ENCODE assay signal across 19 cellular contexts in genomic region chr6:137638926-137639706, GRCh38.
A peak's percentile ranks its signal among the peaks of the same experiment; 100 is the strongest.
DNase-seq lines count a peak whose midpoint lies in the region; ATAC-seq, FAIRE-seq and TF ChIP-seq lines count a peak whose summit lies in the region.
"Had no signal": no experiment of that assay in that cellular context is flagged by ENCODE, and none has a peak within 500 bp of the region (broad histone marks: within the 10 kb centered on the region; RNA-seq: fewer than 3 reads in every experiment).

No MANE protein-coding gene starts in this region.

- H3K4me3 Mint-ChIP-seq in activated T-cell treated with anti-CD3 and anti-CD28 coated beads, Interleukin-2, amount 50 U/mL, for 72 hours, result peak overlapping the region; percentile 31 to 67
- H3K4me3 Mint-ChIP-seq in astrocyte (ENCODE audit: unreplicated experiment) (no peak overlapping the region), H9 (no peak overlapping the region)
- H3K4me3 Mint-ChIP-seq: endodermal cell had no signal

- no peak overlapping the region for H2BK12ac ChIP-seq in H9 (ENCODE audit: insufficient read length, low read depth, low read length)

- H3K79me1 ChIP-seq in H9 (ENCODE audit: insufficient read depth, low read depth, low read length, poor library complexity, severe bottlenecking), result no peaks in the 10 kb centered on the region

- H3K9me3 Mint-ChIP-seq in activated T-cell treated with anti-CD3 and anti-CD28 coated beads, Interleukin-2, amount 50 U/mL, for 72 hours, result no peaks in the 10 kb centered on the region
- H3K9me3 Mint-ChIP-seq in astrocyte (ENCODE audit: unreplicated experiment), result no peaks in the 10 kb centered on the region
- H3K9me3 Mint-ChIP-seq in H9, result no peaks in the 10 kb centered on the region
- H3K9me3 Mint-ChIP-seq: endodermal cell had no signal

- no peak overlapping the region for H3T11ph ChIP-seq in H9 (ENCODE audit: low read length)

- H3K23ac ChIP-seq in H9 (ENCODE audit: insufficient read length, low read depth, low read length), result no peak overlapping the region

- no peaks in the 10 kb centered on the region for H3K23me2 ChIP-seq in H9 (ENCODE audit: insufficient read length, low read depth, low read length, poor library complexity, severe bottlenecking)

- H2BK15ac ChIP-seq in H9 (ENCODE audit: low read depth, low read length), result no peak overlapping the region

- intact Hi-C loops in dorsolateral prefrontal cortex (cut with DNase I), result no loop called here

- no peak for DNase-seq in activated T-cell treated with anti-CD3 and anti-CD28 coated beads, Interleukin-2, amount 50 U/mL, for 72 hours
- no peak for DNase-seq in activated T-cell treated with anti-CD3 and anti-CD28 coated beads for 4 hours
- DNase-seq in LHCN-M2 (ENCODE audit: low read depth), result peak; percentile 10
- DNase-seq in astrocyte (ENCODE audit: low read depth), result peak; percentile 51
- no peak for DNase-seq in dorsolateral prefrontal cortex
- no peak for DNase-seq in NCI-H526 treated with DMSO at 0.1 percent for 48 hours (lab: John Stamatoyannopoulos, UW)
- DNase-seq in H9, result no peak
- DNase-seq: activated naive CD4-positive, alpha-beta T cell; endodermal cell; gastrocnemius medialis; GM23248; NCI-H1436; NCI-H446 treated with DMSO at 0.1 percent for 48 hours had no signal

- WGBS in H9 (ENCODE audit: extremely low coverage, insufficient read length, low lambda C conversion rate), result no CpG with 5 or more reads among the region's 3 CpGs

- H3K79me2 ChIP-seq in astrocyte (ENCODE audit: insufficient read depth, low read length) (no peaks in the 10 kb centered on the region), H9 (ENCODE audit: insufficient read depth, low read length) (no peaks in the 10 kb centered on the region)

- H3K9ac ChIP-seq in astrocyte (ENCODE audit: low read length), result no peak overlapping the region
- H3K9ac ChIP-seq in H9 (ENCODE audit: extremely low read depth, insufficient read length, low read length), result no peak overlapping the region
- H3K9ac ChIP-seq: GM23248 had no signal

- H3K4me1 Mint-ChIP-seq in activated T-cell treated with anti-CD3 and anti-CD28 coated beads, Interleukin-2, amount 50 U/mL, for 72 hours (ENCODE audit: low read depth), result peaks cover 30% of the 10 kb centered on the region
- H3K4me1 Mint-ChIP-seq in astrocyte (ENCODE audit: low read depth, unreplicated experiment), result peaks cover 16% of the 10 kb centered on the region
- H3K4me1 Mint-ChIP-seq in H9, result no peaks in the 10 kb centered on the region
- H3K4me1 Mint-ChIP-seq: endodermal cell had no signal

- no peak overlapping the region for H3K56ac ChIP-seq in H9 (ENCODE audit: insufficient read length, low read depth, low read length)

- H3K27ac Mint-ChIP-seq in activated T-cell treated with anti-CD3 and anti-CD28 coated beads, Interleukin-2, amount 50 U/mL, for 72 hours, result peak overlapping the region; percentile 56
- H3K27ac Mint-ChIP-seq in astrocyte (ENCODE audit: unreplicated experiment), result no peak overlapping the region
- no peak overlapping the region for H3K27ac Mint-ChIP-seq in H9
- H3K27ac Mint-ChIP-seq: endodermal cell had no signal

- H3K27me3 Mint-ChIP-seq in activated T-cell treated with anti-CD3 and anti-CD28 coated beads, Interleukin-2, amount 50 U/mL, for 72 hours (ENCODE audit: low read depth), result no peaks in the 10 kb centered on the region
- H3K27me3 Mint-ChIP-seq in astrocyte (ENCODE audit: low read depth, unreplicated experiment), result no peaks in the 10 kb centered on the region
- no peaks in the 10 kb centered on the region for H3K27me3 Mint-ChIP-seq in H9 (ENCODE audit: low read depth)

- H3K4me2 ChIP-seq in astrocyte (ENCODE audit: low read length) (no peak overlapping the region), H9 (ENCODE audit: insufficient read depth, insufficient read length, low read length) (no peak overlapping the region)

- no peak overlapping the region for H3K18ac ChIP-seq in H9 (ENCODE audit: insufficient read length, low read depth, low read length)

- no peak overlapping the region for H2BK20ac ChIP-seq in H9 (ENCODE audit: low read depth, low read length, poor library complexity, severe bottlenecking)

- no peaks in the 10 kb centered on the region for H4K20me1 ChIP-seq in astrocyte (ENCODE audit: insufficient read depth, low read length)
- no peaks in the 10 kb centered on the region for H4K20me1 ChIP-seq in H9 (ENCODE audit: control insufficient read depth, insufficient read depth, insufficient read length)

- H2AK5ac ChIP-seq in H9 (ENCODE audit: insufficient read length, low read length), result no peak overlapping the region

- no peak overlapping the region for H3K4ac ChIP-seq in H9 (ENCODE audit: low read depth, low read length)

- H3K36me3 ChIP-seq in astrocyte (ENCODE audit: insufficient read depth, low read length), result no peaks in the 10 kb centered on the region
- H3K36me3 ChIP-seq: cardiac muscle cell, gastrocnemius medialis, suprapubic skin had no signal

- no peak overlapping the region for H3K4me3 ChIP-seq in astrocyte (ENCODE audit: insufficient read depth, low read depth, low read length)
- H3K4me3 ChIP-seq in dorsolateral prefrontal cortex, result no peak overlapping the region
- H3K4me3 ChIP-seq: cardiac muscle cell, gastrocnemius medialis, GM23248, skin epidermis, suprapubic skin had no signal

- FAIRE-seq in astrocyte (lab: Jason Lieb, UNC), result no peak
- FAIRE-seq: islet of Langerhans had no signal

- no peak overlapping the region for H4K5ac ChIP-seq in H9 (ENCODE audit: insufficient read length, low read depth, low read length)

- no peaks in the 10 kb centered on the region for H3K9me3 ChIP-seq in astrocyte (ENCODE audit: insufficient read depth, low read depth, low read length)
- H3K9me3 ChIP-seq in H9 (ENCODE audit: control insufficient read depth, low read depth, low read length), result no peaks in the 10 kb centered on the region
- H3K9me3 ChIP-seq: gastrocnemius medialis, suprapubic skin had no signal

- H2AFZ ChIP-seq in astrocyte (ENCODE audit: low read depth, low read length) (no peak overlapping the region), H9 (ENCODE audit: low read length) (no peak overlapping the region)
- H2AFZ ChIP-seq: GM23248 had no signal

- H2BK5ac ChIP-seq in H9 (ENCODE audit: insufficient read length, low read length), result no peak overlapping the region

- no peak overlapping the region for H4K8ac ChIP-seq in H9 (replicated peaks; ENCODE audit: insufficient read length, low read depth, low read length)

- no peak overlapping the region for H3K27ac ChIP-seq in astrocyte (ENCODE audit: low read depth, low read length)
- no peak overlapping the region for H3K27ac ChIP-seq in dorsolateral prefrontal cortex
- no peak overlapping the region for H3K27ac ChIP-seq in H9 (ENCODE audit: insufficient read length, low read depth, low read length)
- H3K27ac ChIP-seq: cardiac muscle cell, gastrocnemius medialis, GM23248, RWPE1, suprapubic skin had no signal

- no peak overlapping the region for H2BK120ac ChIP-seq in H9 (ENCODE audit: low read depth, low read length, poor library complexity, severe bottlenecking)

- peaks cover 10% of the 10 kb centered on the region for H3K4me1 ChIP-seq in astrocyte (ENCODE audit: insufficient read depth, low read length)
- no peaks in the 10 kb centered on the region for H3K4me1 ChIP-seq in H9 (ENCODE audit: insufficient read depth, low read length)

- H3K14ac ChIP-seq in H9 (ENCODE audit: insufficient read depth, low read length), result no peak overlapping the region

- TF ChIP-seq CTCF in astrocyte (IDR thresholded peaks at IDR 0.05; ENCODE audit: insufficient read depth, low read depth, low read length) (no peak), dorsolateral prefrontal cortex (IDR thresholded peaks at IDR 0.05 in 54 of 56, conservative IDR thresholded peaks at IDR 0.05 in 2 of 56; ENCODE audit: low read depth in 1 of 56, partially characterized antibody in 56 of 56) (no peak), H9 (conservative IDR thresholded peaks at IDR 0.05) (no peak)

- H4K91ac ChIP-seq in H9 (ENCODE audit: insufficient read length, low read depth, low read length), result no peak overlapping the region

- H3K36me3 Mint-ChIP-seq in activated T-cell treated with anti-CD3 and anti-CD28 coated beads, Interleukin-2, amount 50 U/mL, for 72 hours (ENCODE audit: insufficient read depth in 2 of 2), result no peaks in the 10 kb centered on the region
- H3K36me3 Mint-ChIP-seq in astrocyte (ENCODE audit: low read depth, unreplicated experiment) (no peaks in the 10 kb centered on the region), H9 (ENCODE audit: insufficient read depth in 1 of 3, low read depth in 3 of 3) (no peaks in the 10 kb centered on the region)

- H3K27me3 ChIP-seq in astrocyte (ENCODE audit: insufficient read depth, low read length), result no peaks in the 10 kb centered on the region
- peaks cover 0 to 4% (median 0%) of the 10 kb centered on the region in 45 donors for H3K27me3 ChIP-seq in dorsolateral prefrontal cortex
- no peaks in the 10 kb centered on the region for H3K27me3 ChIP-seq in H9 (ENCODE audit: insufficient read depth, low read length)
- H3K27me3 ChIP-seq: cardiac muscle cell, gastrocnemius medialis, suprapubic skin had no signal

- peak; percentile 74 to 80 for ATAC-seq in activated T-cell treated with anti-CD3 and anti-CD28 coated beads, Interleukin-2, amount 50 U/mL, for 72 hours (replicated peaks in 1 of 2)
- no peak for ATAC-seq in GM19328 (IDR thresholded peaks at IDR 0.05; ENCODE audit: unreplicated experiment)
- ATAC-seq: gastrocnemius medialis had no signal

Comparison
In these comparisons a context has a peak if more than half of its experiments do, and no peak if none do; other contexts are left out.
1. DNase-seq: peak in LHCN-M2 (single experiment) and astrocyte (single experiment); none in activated T-cell treated with anti-CD3 and anti-CD28 coated beads, Interleukin-2, amount 50 U/mL, for 72 hours (0 of 2), activated T-cell treated with anti-CD3 and anti-CD28 coated beads for 4 hours (single experiment), dorsolateral prefrontal cortex (0 of 10), NCI-H526 treated with DMSO at 0.1 percent for 48 hours (single experiment) and H9 (single experiment).
2. H3K4me3 Mint-ChIP-seq: peak in activated T-cell treated with anti-CD3 and anti-CD28 coated beads, Interleukin-2, amount 50 U/mL, for 72 hours (2 of 2); none in astrocyte (single experiment) and H9 (0 of 2).